1 cellular context compared by ENCODE assay signal in the genomic region with DNA sequence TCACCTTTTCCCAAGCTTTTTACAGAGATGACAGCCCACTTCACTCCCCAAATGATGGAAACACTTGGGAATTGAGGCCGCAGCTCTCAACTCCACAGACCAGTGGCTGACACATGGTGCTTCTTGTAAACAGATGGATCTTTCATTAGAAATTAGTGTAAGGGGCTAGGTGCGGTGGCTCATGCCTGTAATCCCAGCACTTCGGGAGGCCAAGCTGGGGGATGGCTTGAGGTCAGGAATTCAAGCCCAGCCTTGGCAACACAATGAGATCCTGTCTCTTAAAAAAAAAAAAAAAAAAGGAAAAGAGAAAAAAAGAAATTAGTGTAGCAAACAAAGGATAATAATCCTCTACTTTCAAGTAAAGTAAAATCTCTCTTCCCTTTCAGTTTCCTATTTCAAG.
TF ChIP-seq lines count a peak whose summit lies in the region.

No MANE protein-coding gene starts in this region.

TF ChIP-seq in HepG2, 621 proteins besides CTCF, POLR2A, EP300 and RAD21:
- TF ChIP-seq NR1H2 (CRISPR knock-in tag; IDR thresholded peaks at IDR 0.05; ENCODE audit: borderline replicate concordance, low read depth) (no peak), MED8 (CRISPR knock-in tag; IDR thresholded peaks at IDR 0.05; ENCODE audit: insufficient replicate concordance) (no peak), IKZF1 (IDR thresholded peaks at IDR 0.05) (no peak), MEF2D (CRISPR knock-in tag; IDR thresholded peaks at IDR 0.05) (no peak), ASH2L (IDR thresholded peaks at IDR 0.05; ENCODE audit: insufficient read length, low read depth, low read length) (no peak)
- TF ChIP-seq, protein P1, sequence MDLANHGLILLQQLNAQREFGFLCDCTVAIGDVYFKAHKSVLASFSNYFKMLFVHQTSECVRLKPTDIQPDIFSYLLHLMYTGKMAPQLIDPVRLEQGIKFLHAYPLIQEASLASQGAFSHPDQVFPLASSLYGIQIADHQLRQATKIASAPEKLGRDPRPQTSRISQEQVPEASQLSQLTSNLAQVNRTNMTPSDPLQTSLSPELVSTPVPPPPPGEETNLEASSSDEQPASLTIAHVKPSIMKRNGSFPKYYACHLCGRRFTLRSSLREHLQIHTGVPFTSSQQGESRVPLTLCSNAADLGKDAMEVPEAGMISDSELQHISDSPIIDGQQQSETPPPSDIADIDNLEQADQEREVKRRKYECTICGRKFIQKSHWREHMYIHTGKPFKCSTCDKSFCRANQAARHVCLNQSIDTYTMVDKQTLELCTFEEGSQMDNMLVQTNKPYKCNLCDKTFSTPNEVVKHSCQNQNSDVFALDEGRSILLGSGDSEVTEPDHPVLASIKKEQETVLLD (CRISPR knock-in tag; IDR thresholded peaks at IDR 0.05; ENCODE audit: low read depth): no peak
- TF ChIP-seq, protein P2, sequence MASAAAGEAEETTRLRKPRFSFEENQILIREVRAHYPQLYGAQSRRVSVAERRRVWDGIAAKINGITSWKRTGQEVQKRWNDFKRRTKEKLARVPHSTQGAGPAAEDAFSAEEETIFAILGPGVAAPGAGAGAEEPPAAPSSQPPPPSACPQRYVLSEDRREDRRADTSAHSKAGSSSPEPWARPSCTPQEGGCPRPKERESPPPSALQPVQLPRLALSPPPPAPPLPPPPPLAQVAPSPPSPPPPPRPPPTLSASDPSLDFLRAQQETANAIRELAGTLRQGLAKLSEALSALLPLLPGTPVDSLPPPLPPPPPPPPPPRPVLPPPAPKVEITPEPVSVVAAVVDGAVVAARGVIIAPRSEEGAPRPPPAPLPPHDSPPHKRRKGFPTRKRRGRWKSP (CRISPR knock-in tag; IDR thresholded peaks at IDR 0.05): no peak
